In genomic region chr17:2399572-2400473, GRCh38 we compare ENCODE assay signal across 1 cellular context.
A peak's percentile ranks its signal among the peaks of the same experiment; 100 is the strongest.
TF ChIP-seq lines count a peak whose summit lies in the region.

No MANE protein-coding gene starts in this region.

TF ChIP-seq in HepG2, 621 proteins besides CTCF, POLR2A, EP300 and RAD21 (continued from another document and continues in another):
- TF ChIP-seq, protein P1, sequence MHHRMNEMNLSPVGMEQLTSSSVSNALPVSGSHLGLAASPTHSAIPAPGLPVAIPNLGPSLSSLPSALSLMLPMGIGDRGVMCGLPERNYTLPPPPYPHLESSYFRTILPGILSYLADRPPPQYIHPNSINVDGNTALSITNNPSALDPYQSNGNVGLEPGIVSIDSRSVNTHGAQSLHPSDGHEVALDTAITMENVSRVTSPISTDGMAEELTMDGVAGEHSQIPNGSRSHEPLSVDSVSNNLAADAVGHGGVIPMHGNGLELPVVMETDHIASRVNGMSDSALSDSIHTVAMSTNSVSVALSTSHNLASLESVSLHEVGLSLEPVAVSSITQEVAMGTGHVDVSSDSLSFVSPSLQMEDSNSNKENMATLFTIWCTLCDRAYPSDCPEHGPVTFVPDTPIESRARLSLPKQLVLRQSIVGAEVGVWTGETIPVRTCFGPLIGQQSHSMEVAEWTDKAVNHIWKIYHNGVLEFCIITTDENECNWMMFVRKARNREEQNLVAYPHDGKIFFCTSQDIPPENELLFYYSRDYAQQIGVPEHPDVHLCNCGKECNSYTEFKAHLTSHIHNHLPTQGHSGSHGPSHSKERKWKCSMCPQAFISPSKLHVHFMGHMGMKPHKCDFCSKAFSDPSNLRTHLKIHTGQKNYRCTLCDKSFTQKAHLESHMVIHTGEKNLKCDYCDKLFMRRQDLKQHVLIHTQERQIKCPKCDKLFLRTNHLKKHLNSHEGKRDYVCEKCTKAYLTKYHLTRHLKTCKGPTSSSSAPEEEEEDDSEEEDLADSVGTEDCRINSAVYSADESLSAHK (CRISPR knock-in tag; IDR thresholded peaks at IDR 0.05; ENCODE audit: borderline replicate concordance) = no peak
- TF ChIP-seq SKIL (CRISPR knock-in tag; IDR thresholded peaks at IDR 0.05; ENCODE audit: borderline replicate concordance) (peak; percentile 60; the same call in 1 of the 2 replicates), KDM5A (IDR thresholded peaks at IDR 0.05; ENCODE audit: borderline replicate concordance, low read length) (no peak), SP140L (CRISPR knock-in tag; IDR thresholded peaks at IDR 0.05; ENCODE audit: borderline replicate concordance) (no peak), ZNF841 (CRISPR knock-in tag; IDR thresholded peaks at IDR 0.05; ENCODE audit: borderline replicate concordance) (no peak), FLYWCH1 (CRISPR knock-in tag; IDR thresholded peaks at IDR 0.05) (no peak), ZBTB38 (CRISPR knock-in tag; IDR thresholded peaks at IDR 0.05) (peak; percentile 47; the same call in 1 of the 2 replicates), FOXK1 (CRISPR knock-in tag; IDR thresholded peaks at IDR 0.05; ENCODE audit: borderline replicate concordance, low read depth) (peak; percentile 76), FOXJ3 (CRISPR knock-in tag; IDR thresholded peaks at IDR 0.05; ENCODE audit: borderline replicate concordance) (peak; percentile 38; the same call in 1 of the 2 replicates), ESRRA (CRISPR knock-in tag; IDR thresholded peaks at IDR 0.05; ENCODE audit: low read depth) (peak; percentile 30), ZNF362 (CRISPR knock-in tag; IDR thresholded peaks at IDR 0.05; ENCODE audit: borderline replicate concordance) (no peak), SAP130 (CRISPR knock-in tag; IDR thresholded peaks at IDR 0.05; ENCODE audit: low read depth) (peak; percentile 98), ZMYM2 (CRISPR knock-in tag; IDR thresholded peaks at IDR 0.05) (no peak), RBFOX2 (IDR thresholded peaks at IDR 0.05; ENCODE audit: low read depth, low read length) (peak; percentile 81), ZNF382 (CRISPR knock-in tag; IDR thresholded peaks at IDR 0.05; ENCODE audit: borderline replicate concordance) (no peak), AKNA (CRISPR knock-in tag; IDR thresholded peaks at IDR 0.05; ENCODE audit: borderline replicate concordance) (no peak), NPAS2 (CRISPR knock-in tag; IDR thresholded peaks at IDR 0.05; ENCODE audit: borderline replicate concordance) (no peak), SNAI1 (CRISPR knock-in tag; IDR thresholded peaks at IDR 0.05; ENCODE audit: borderline replicate concordance) (peak; percentile 56; the same call in 1 of the 2 replicates), RAD51 (IDR thresholded peaks at IDR 0.05; ENCODE audit: borderline replicate concordance) (no peak), SMYD3 (CRISPR knock-in tag; IDR thresholded peaks at IDR 0.05) (no peak), SMAD3 (CRISPR knock-in tag; IDR thresholded peaks at IDR 0.05) (no peak), GTF2F1 (IDR thresholded peaks at IDR 0.05; ENCODE audit: low read length) (no peak), AGO2 (optimal IDR thresholded peaks at IDR 0.05; ENCODE audit: low read depth, low read length) (peak; percentile 84), ZNF83 (CRISPR knock-in tag; IDR thresholded peaks at IDR 0.05; ENCODE audit: borderline replicate concordance) (0 out of 2 replicates have a peak, but pooled peaks have one; percentile 17), ONECUT2 (CRISPR knock-in tag; IDR thresholded peaks at IDR 0.05) (no peak), ELF1 (CRISPR knock-in tag; IDR thresholded peaks at IDR 0.05) (0 out of 2 replicates have a peak, but pooled peaks have one; percentile 17), GABPA (IDR thresholded peaks at IDR 0.05; ENCODE audit: low read depth, low read length) (no peak), GABPA (CRISPR knock-in tag; IDR thresholded peaks at IDR 0.05; ENCODE audit: low read depth) (no peak), NFKBIZ (CRISPR knock-in tag; IDR thresholded peaks at IDR 0.05) (no peak), ZNF30 (CRISPR knock-in tag; IDR thresholded peaks at IDR 0.05) (no peak), ZBED4 (CRISPR knock-in tag; IDR thresholded peaks at IDR 0.05; ENCODE audit: borderline replicate concordance) (peak; percentile 69; the same call in 1 of the 2 replicates), PAX8 (CRISPR knock-in tag; IDR thresholded peaks at IDR 0.05; ENCODE audit: borderline replicate concordance) (0 out of 2 replicates have a peak, but pooled peaks have one; percentile 84)
- TF ChIP-seq, protein P2, sequence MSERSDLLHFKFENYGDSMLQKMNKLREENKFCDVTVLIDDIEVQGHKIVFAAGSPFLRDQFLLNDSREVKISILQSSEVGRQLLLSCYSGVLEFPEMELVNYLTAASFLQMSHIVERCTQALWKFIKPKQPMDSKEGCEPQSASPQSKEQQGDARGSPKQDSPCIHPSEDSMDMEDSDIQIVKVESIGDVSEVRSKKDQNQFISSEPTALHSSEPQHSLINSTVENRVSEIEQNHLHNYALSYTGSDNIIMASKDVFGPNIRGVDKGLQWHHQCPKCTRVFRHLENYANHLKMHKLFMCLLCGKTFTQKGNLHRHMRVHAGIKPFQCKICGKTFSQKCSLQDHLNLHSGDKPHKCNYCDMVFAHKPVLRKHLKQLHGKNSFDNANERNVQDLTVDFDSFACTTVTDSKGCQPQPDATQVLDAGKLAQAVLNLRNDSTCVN (CRISPR knock-in tag; IDR thresholded peaks at IDR 0.05; ENCODE audit: borderline replicate concordance) = no peak; the same call in 1 of the 2 replicates
- TF ChIP-seq, protein P3, sequence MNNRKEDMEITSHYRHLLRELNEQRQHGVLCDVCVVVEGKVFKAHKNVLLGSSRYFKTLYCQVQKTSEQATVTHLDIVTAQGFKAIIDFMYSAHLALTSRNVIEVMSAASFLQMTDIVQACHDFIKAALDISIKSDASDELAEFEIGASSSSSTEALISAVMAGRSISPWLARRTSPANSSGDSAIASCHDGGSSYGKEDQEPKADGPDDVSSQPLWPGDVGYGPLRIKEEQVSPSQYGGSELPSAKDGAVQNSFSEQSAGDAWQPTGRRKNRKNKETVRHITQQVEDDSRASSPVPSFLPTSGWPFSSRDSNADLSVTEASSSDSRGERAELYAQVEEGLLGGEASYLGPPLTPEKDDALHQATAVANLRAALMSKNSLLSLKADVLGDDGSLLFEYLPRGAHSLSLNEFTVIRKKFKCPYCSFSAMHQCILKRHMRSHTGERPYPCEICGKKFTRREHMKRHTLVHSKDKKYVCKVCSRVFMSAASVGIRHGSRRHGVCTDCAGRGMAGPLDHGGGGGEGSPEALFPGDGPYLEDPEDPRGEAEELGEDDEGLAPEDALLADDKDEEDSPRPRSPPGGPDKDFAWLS (CRISPR knock-in tag; IDR thresholded peaks at IDR 0.05; ENCODE audit: borderline replicate concordance) = peak; percentile 100
- TF ChIP-seq, protein P4, sequence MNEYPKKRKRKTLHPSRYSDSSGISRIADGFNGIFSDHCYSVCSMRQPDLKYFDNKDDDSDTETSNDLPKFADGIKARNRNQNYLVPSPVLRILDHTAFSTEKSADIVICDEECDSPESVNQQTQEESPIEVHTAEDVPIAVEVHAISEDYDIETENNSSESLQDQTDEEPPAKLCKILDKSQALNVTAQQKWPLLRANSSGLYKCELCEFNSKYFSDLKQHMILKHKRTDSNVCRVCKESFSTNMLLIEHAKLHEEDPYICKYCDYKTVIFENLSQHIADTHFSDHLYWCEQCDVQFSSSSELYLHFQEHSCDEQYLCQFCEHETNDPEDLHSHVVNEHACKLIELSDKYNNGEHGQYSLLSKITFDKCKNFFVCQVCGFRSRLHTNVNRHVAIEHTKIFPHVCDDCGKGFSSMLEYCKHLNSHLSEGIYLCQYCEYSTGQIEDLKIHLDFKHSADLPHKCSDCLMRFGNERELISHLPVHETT (CRISPR knock-in tag; conservative IDR thresholded peaks at IDR 0.05) = peak; percentile 72; the same call in 1 of the 2 replicates
- TF ChIP-seq, protein P5, sequence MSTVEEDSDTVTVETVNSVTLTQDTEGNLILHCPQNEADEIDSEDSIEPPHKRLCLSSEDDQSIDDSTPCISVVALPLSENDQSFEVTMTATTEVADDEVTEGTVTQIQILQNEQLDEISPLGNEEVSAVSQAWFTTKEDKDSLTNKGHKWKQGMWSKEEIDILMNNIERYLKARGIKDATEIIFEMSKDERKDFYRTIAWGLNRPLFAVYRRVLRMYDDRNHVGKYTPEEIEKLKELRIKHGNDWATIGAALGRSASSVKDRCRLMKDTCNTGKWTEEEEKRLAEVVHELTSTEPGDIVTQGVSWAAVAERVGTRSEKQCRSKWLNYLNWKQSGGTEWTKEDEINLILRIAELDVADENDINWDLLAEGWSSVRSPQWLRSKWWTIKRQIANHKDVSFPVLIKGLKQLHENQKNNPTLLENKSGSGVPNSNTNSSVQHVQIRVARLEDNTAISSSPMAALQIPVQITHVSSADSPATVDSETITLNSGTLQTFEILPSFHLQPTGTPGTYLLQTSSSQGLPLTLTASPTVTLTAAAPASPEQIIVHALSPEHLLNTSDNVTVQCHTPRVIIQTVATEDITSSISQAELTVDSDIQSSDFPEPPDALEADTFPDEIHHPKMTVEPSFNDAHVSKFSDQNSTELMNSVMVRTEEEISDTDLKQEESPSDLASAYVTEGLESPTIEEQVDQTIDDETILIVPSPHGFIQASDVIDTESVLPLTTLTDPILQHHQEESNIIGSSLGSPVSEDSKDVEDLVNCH (CRISPR knock-in tag; IDR thresholded peaks at IDR 0.05) = no peak
